In genomic region chr1:35186239-35186638, GRCh38 we compare ENCODE assay signal across 1 cellular context.
TF ChIP-seq lines count a peak whose summit lies in the region.

No MANE protein-coding gene starts in this region.

TF ChIP-seq in SK-N-SH treated with all-trans-retinoic acid at 6 μM for 48 hours, 23 proteins besides CTCF, POLR2A, EP300 and RAD21 (continued from another document):
- TF ChIP-seq TSHZ2 (CRISPR knock-in tag; IDR thresholded peaks at IDR 0.05) (no peak), ZFP30 (CRISPR knock-in tag; IDR thresholded peaks at IDR 0.05) (no peak), ZC3H10 (CRISPR knock-in tag; IDR thresholded peaks at IDR 0.05) (no peak), OSR1 (CRISPR knock-in tag; IDR thresholded peaks at IDR 0.05) (no peak)
TF ChIP-seq in SK-N-SH treated with all-trans-retinoic acid at 6 μM for 48 hours: peak in this region for 0.
